8 cellular contexts compared by ENCODE assay signal in the genomic region with DNA sequence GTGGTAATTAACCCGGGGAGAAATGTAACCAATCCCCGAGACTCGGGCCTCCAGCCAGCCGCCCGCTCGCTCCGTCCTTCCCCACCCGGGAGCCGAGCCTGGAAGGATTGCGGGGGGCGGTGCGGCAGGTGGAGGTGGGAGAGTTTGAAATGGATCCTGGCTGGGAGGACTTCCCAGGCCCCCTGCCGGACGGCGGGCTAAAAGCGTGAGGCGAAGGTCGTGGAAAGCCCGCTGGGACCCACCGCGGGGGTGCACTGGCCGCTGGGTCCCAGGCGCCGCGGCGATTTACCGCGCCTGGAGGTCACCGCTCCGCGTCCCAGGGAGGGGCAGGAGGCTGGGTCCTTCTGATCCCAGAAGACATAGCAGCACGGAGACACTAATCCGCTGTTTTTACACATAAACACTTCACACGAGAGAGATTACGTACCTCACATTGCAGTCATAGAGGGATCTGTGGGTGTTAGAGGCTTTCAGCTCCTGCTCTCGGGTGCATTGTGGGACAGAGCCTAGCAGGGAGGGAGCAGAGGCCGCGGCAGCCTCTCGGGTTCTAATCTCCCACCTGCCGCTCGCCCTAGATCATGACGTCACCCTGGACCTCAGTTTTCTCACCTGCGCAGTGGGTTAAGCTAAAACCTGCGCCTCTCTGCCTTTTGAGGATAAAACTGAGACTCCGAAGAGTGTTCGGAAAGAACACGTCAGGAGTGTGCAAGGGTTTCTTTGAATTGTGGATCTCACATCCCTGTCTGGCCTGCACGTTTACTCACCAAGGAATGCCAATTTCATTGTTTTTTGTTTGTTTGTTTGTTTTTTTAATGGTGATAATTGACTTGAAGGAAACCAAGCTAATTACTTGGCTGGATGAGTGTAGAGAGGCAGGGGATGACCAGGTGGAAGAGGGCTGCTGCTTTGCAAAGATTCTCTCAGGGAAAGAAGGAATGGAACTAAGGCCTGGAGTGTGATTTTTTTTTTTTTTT. TPM values are rescaled to one million over a fixed set of nuclear protein-coding genes. Genes with fewer than 3 reads are reported as not detected.
A peak's percentile ranks its signal among the peaks of the same experiment; 100 is the strongest.
DNase-seq lines count a peak whose midpoint lies in the region; ATAC-seq, FAIRE-seq and TF ChIP-seq lines count a peak whose summit lies in the region.

No MANE protein-coding gene starts in this region.

- H3K4me1 ChIP-seq in A549 (peaks cover 37% of the 10 kb centered on the region), esophagus muscularis mucosa (peaks cover 12 to 14% (median 13%) of the 10 kb centered on the region in 4 donors), thymus (ENCODE audit: control insufficient read depth, insufficient read depth, low read length) (peaks cover 3% of the 10 kb centered on the region)

- CTCF ChIA-PET in A549 (lab: Yijun Ruan, JAX), result interaction anchor here (0.5 to 5.3 kb wide), 17 partner anchors 10 to 199 kb away, joined by 3 to 32 read pairs (median 4); no protein-coding TSS in a partner anchor

- H3K36me3 ChIP-seq in esophagus muscularis mucosa (no peaks in the 10 kb centered on the region), thymus (ENCODE audit: control insufficient read depth, insufficient read depth) (no peaks in the 10 kb centered on the region)

- no peaks in the 10 kb centered on the region for H3K9me3 Mint-ChIP-seq in natural killer cell treated with Interleukin-12 subunit alpha and Interleukin-12 subunit beta and Interleukin-15 and Interleukin-18, amount 100 ng/mL, for 72 hours

- no peak for TF ChIP-seq EP300 in A549 (IDR thresholded peaks at IDR 0.05)
- no peak for TF ChIP-seq EP300 in esophagus muscularis mucosa (IDR thresholded peaks at IDR 0.05)

- H3K9me3 ChIP-seq in A549 (no peaks in the 10 kb centered on the region), esophagus muscularis mucosa (no peaks in the 10 kb centered on the region), thymus (ENCODE audit: control insufficient read depth) (no peaks in the 10 kb centered on the region)

- ATAC-seq in A549, result peak; percentile 76 to 80
- ATAC-seq in GM18511 (IDR thresholded peaks at IDR 0.05; ENCODE audit: unreplicated experiment), result peak; percentile 47
- peak; percentile 11 for ATAC-seq in HG02970 (IDR thresholded peaks at IDR 0.05; ENCODE audit: low FRiP score, unreplicated experiment)
- peak; percentile 70 to 73 for ATAC-seq in natural killer cell treated with Interleukin-12 subunit alpha and Interleukin-12 subunit beta and Interleukin-15 and Interleukin-18, amount 100 ng/mL, for 72 hours

- TF ChIP-seq CTCF in A549 (IDR thresholded peaks at IDR 0.05) (0 out of 3 replicates have a peak, but pooled peaks have one; percentile 15), esophagus muscularis mucosa (IDR thresholded peaks at IDR 0.05) (peak in 2 of 3 experiments; percentile 17 to 32)

- peak; percentile 57 to 70 for DNase-seq in A549 (ENCODE audit: low read depth in 1 of 2, low spot score in 1 of 2)
- peak; percentile 66 for DNase-seq in NCI-H2227 treated with DMSO at 0.1 percent for 48 hours (lab: John Stamatoyannopoulos, UW)
- DNase-seq in activated CD8-positive, alpha-beta memory T cell treated with anti-CD3 and anti-CD28 coated beads, Interleukin-2, amount 50 U/mL, for 24 hours (ENCODE audit: extremely low read depth), result peak; percentile 24
- no peak for DNase-seq in esophagus muscularis mucosa (ENCODE audit: extremely low spot score)
- peak; percentile 63 for DNase-seq in natural killer cell treated with Interleukin-12 subunit alpha and Interleukin-12 subunit beta and Interleukin-15 and Interleukin-18, amount 100 ng/mL, for 72 hours (ENCODE audit: low spot score)

- peak in 1 of 2 experiments; percentile 34; a peak in 1 of 5 replicates for TF ChIP-seq RAD21 in A549 (conservative IDR thresholded peaks at IDR 0.05 in 1 of 2, IDR thresholded peaks at IDR 0.05 in 1 of 2)

- H3K36me3 Mint-ChIP-seq in natural killer cell treated with Interleukin-12 subunit alpha and Interleukin-12 subunit beta and Interleukin-15 and Interleukin-18, amount 100 ng/mL, for 72 hours, result no peaks in the 10 kb centered on the region

- POLR2A ChIA-PET in A549 (lab: Yijun Ruan, JAX), result interaction anchor here (1.0 kb wide), 1 partner anchor 17 kb away, joined by 3 read pairs; the partner anchor contains the start of gene TMEM9

- H3K27ac ChIP-seq in A549 (peak overlapping the region; percentile 81 to 92), esophagus muscularis mucosa (replicated peaks in 1 of 4) (peak overlapping the region; percentile 82 to 93 (median 90)), thymus (ENCODE audit: low read depth) (peak overlapping the region; percentile 52)

- intact Hi-C loops in esophagus muscularis mucosa (cut with DNase I), result no loop called here

- no peak for TF ChIP-seq POLR2A in A549 (IDR thresholded peaks at IDR 0.05; ENCODE audit: low read length)
- no peak for TF ChIP-seq POLR2A in esophagus muscularis mucosa (IDR thresholded peaks at IDR 0.05; ENCODE audit: low read depth)

- peak overlapping the region; percentile 37 to 74 for H3K27ac Mint-ChIP-seq in natural killer cell treated with Interleukin-12 subunit alpha and Interleukin-12 subunit beta and Interleukin-15 and Interleukin-18, amount 100 ng/mL, for 72 hours

- H3K27me3 ChIP-seq in esophagus muscularis mucosa, result no peaks in the 10 kb centered on the region
- H3K27me3 ChIP-seq in thymus (ENCODE audit: control insufficient read depth, insufficient read depth), result peaks cover 20% of the 10 kb centered on the region

- H3K4me3 ChIP-seq in A549 (peak overlapping the region; percentile 53), esophagus muscularis mucosa (peak overlapping the region; percentile 62 to 74 (median 64)), thymus (ENCODE audit: low read length) (peak overlapping the region; percentile 42)

- peak overlapping the region; percentile 82 for H3K4me2 ChIP-seq in A549

- 14% methylated on average over 47 of the region's 48 CpGs for WGBS in A549 (ENCODE audit: missing lambda C conversion rate)
- WGBS in esophagus muscularis mucosa, result 37% methylated on average over 13 of the region's 48 CpGs
- WGBS in thymus, result 11% methylated on average over 48 of the region's 48 CpGs

- H3K4me1 Mint-ChIP-seq in natural killer cell treated with Interleukin-12 subunit alpha and Interleukin-12 subunit beta and Interleukin-15 and Interleukin-18, amount 100 ng/mL, for 72 hours (ENCODE audit: low read depth in 2 of 2), result peaks cover 6 to 14% of the 10 kb centered on the region in 2 donors

- H3K4me3 Mint-ChIP-seq in natural killer cell treated with Interleukin-12 subunit alpha and Interleukin-12 subunit beta and Interleukin-15 and Interleukin-18, amount 100 ng/mL, for 72 hours, result peak overlapping the region; percentile 79

- peaks cover 8 to 15% of the 10 kb centered on the region in 2 donors for H3K27me3 Mint-ChIP-seq in natural killer cell treated with Interleukin-12 subunit alpha and Interleukin-12 subunit beta and Interleukin-15 and Interleukin-18, amount 100 ng/mL, for 72 hours

- no peak for FAIRE-seq in A549 (lab: Jason Lieb, UNC)

TF ChIP-seq in A549, 52 proteins besides CTCF, POLR2A, EP300 and RAD21 (continues in another document):
- TF ChIP-seq MAFK (IDR thresholded peaks at IDR 0.05; ENCODE audit: partially characterized antibody) (no peak), EHMT2 (IDR thresholded peaks at IDR 0.05; ENCODE audit: low read depth) (no peak), ZC3H11A (IDR thresholded peaks at IDR 0.05) (no peak), CHD4 (IDR thresholded peaks at IDR 0.05; ENCODE audit: borderline replicate concordance) (peak; percentile 65; the same call in 1 of the 2 replicates), PHF8 (IDR thresholded peaks at IDR 0.05; ENCODE audit: borderline replicate concordance, low read depth) (peak; percentile 85; the same call in 1 of the 2 replicates), KDM1A (IDR thresholded peaks at IDR 0.05; ENCODE audit: low read depth) (peak; percentile 95), RARB (CRISPR knock-in tag; IDR thresholded peaks at IDR 0.05) (no peak), TFCP2L1 (CRISPR knock-in tag; IDR thresholded peaks at IDR 0.05) (no peak)

RNA-seq across cellular contexts. Expression of gene TMEM9, which starts 17.1 kb away (rescaled TPM):
- polyA plus RNA-seq in A549 (2011; rRNA removed) (97.0 and 119 TPM in 2 replicates), A549 (2017; fragmentation: RNase III; extraction: RNeasy Plus Mini Kit Qiagen cat#74134 plus additional on column Dnase treatment) (75.7 to 86.8 TPM (median 83.3 TPM) in 3 replicates), thymus (57.5 TPM)
- 110 and 139 TPM in 2 replicates for polyA plus RNA-seq in A549 (2012; cell fraction: cytosol; rRNA removed)
- polyA plus RNA-seq in A549 (2012; cell fraction: nucleus; rRNA removed), result 114 and 137 TPM in 2 replicates
- 68.8 and 75.9 TPM in 2 replicates for polyA minus RNA-seq in A549 (2011; rRNA and poly(A)+ RNA removed)
- 10 to 100 TPM; 40.1 to 56.1 (median 49.5) TPM for total RNA-seq in esophagus muscularis mucosa
- total RNA-seq in natural killer cell treated with Interleukin-12 subunit alpha and Interleukin-12 subunit beta and Interleukin-15 and Interleukin-18, amount 100 ng/mL, for 72 hours, result 10 to 100 TPM; 15.6 to 21.5 TPM

RNA-seq across cellular contexts. Expression of gene IGFN1, which starts 19.3 kb away (rescaled TPM):
- polyA plus RNA-seq in A549 (2011; rRNA removed), result 0.03 TPM in 2 replicates
- 0.13 and 0.23 TPM in 2 replicates for polyA plus RNA-seq in A549 (2012; cell fraction: cytosol; rRNA removed)
- 1.8 and 1.9 TPM in 2 replicates for polyA plus RNA-seq in A549 (2012; cell fraction: nucleus; rRNA removed)
- polyA plus RNA-seq in A549 (2017; fragmentation: RNase III; extraction: RNeasy Plus Mini Kit Qiagen cat#74134 plus additional on column Dnase treatment), result 2.7 to 4.7 TPM (median 4.6 TPM) in 3 replicates
- not detected in 2 replicates for polyA minus RNA-seq in A549 (2011; rRNA and poly(A)+ RNA removed)
- not detected for total RNA-seq in esophagus muscularis mucosa
- not detected for total RNA-seq in natural killer cell treated with Interleukin-12 subunit alpha and Interleukin-12 subunit beta and Interleukin-15 and Interleukin-18, amount 100 ng/mL, for 72 hours
- polyA plus RNA-seq in thymus, result 0.39 TPM

RNA-seq across cellular contexts. Expression of gene ASCL5, which starts 44.4 kb away (rescaled TPM):
- polyA plus RNA-seq in A549 (2011; rRNA removed), result 0.07 TPM in 1 of 2 replicates, not detected in the other
- 0.05 and 0.13 TPM in 2 replicates for polyA plus RNA-seq in A549 (2012; cell fraction: cytosol; rRNA removed)
- 0.15 and 0.20 TPM in 2 replicates for polyA plus RNA-seq in A549 (2012; cell fraction: nucleus; rRNA removed)
- 0.07 to 0.17 TPM (median 0.09 TPM) in 3 replicates for polyA plus RNA-seq in A549 (2017; fragmentation: RNase III; extraction: RNeasy Plus Mini Kit Qiagen cat#74134 plus additional on column Dnase treatment)
- polyA minus RNA-seq in A549 (2011; rRNA and poly(A)+ RNA removed), result not detected in 2 replicates
- not detected for total RNA-seq in esophagus muscularis mucosa
- not detected for total RNA-seq in natural killer cell treated with Interleukin-12 subunit alpha and Interleukin-12 subunit beta and Interleukin-15 and Interleukin-18, amount 100 ng/mL, for 72 hours
- 0.14 TPM for polyA plus RNA-seq in thymus

RNA-seq across cellular contexts. Expression of gene CACNA1S, which starts 59.1 kb away (rescaled TPM):
- polyA plus RNA-seq in A549 (2011; rRNA removed) (0.01 and 0.03 TPM in 2 replicates), A549 (2017; fragmentation: RNase III; extraction: RNeasy Plus Mini Kit Qiagen cat#74134 plus additional on column Dnase treatment) (not detected in 3 replicates), thymus (0.05 TPM)
- polyA plus RNA-seq in A549 (2012; cell fraction: cytosol; rRNA removed), result under 0.01 and 0.01 TPM in 2 replicates
- 0.01 TPM in 1 of 2 replicates, not detected in the other for polyA plus RNA-seq in A549 (2012; cell fraction: nucleus; rRNA removed)
- 0.05 and 0.08 TPM in 2 replicates for polyA minus RNA-seq in A549 (2011; rRNA and poly(A)+ RNA removed)
- not detected for total RNA-seq in esophagus muscularis mucosa
- not detected for total RNA-seq in natural killer cell treated with Interleukin-12 subunit alpha and Interleukin-12 subunit beta and Interleukin-15 and Interleukin-18, amount 100 ng/mL, for 72 hours

Comparison
In these comparisons a context has a peak if more than half of its experiments do, and no peak if none do; other contexts are left out.
1. ATAC-seq: peak in every context shown above with its lines; median percentile 78 in A549; 72 in natural killer cell treated with Interleukin-12 subunit alpha and Interleukin-12 subunit beta and Interleukin-15 and Interleukin-18, amount 100 ng/mL, for 72 hours; 47 in GM18511; 11 in HG02970.